Comparison of ENCODE assay signal across 9 cellular contexts in the genomic region with DNA sequence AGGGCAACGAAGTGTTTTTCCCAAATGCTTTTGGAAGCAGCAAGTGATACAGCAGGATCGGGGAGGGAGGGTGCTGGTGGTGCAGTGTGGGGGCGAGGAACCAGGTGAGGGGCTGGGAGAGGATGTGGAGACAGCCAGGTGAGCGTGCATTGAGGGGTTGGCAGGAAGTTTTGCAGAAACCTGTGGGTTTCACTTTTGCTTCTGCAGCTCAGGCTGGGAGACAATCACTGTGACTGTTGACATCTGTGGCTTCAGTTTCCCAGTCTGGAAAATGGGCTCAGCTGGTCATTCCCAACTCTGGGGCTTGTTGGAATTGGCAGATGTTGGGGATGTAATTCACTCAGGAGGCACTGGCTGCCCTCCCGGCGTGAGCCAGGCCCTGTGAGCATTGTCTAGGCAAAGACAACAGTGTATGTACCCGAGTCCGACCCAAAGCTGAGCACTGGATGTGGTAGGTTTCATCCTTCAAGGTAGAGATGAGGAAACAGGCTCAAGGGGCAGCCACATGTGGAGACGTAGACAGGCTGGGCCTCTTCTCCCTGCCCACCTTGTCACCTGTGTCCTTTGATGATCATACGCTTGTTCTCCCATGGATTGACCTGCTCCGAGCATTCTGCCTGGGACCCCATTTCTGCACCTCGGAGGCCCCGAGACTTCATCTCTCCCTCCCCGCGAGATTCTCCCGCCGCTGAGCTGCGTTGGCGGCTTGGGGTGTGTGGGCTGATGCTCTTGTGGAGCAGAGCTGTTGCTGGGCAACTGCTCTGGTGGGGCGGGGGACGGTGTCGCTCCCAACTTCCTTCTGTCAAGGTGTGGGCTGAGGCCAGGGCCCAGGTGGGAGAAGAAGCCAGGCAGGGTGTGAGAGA. TPM values are rescaled to one million over a fixed set of nuclear protein-coding genes. Genes with fewer than 3 reads are reported as not detected.
DNase-seq lines count a peak whose midpoint lies in the region; ATAC-seq, FAIRE-seq and TF ChIP-seq lines count a peak whose summit lies in the region.
"Had no signal": no experiment of that assay in that cellular context is flagged by ENCODE, and none has a peak within 500 bp of the region (broad histone marks: within the 10 kb centered on the region; RNA-seq: fewer than 3 reads in every experiment).

No MANE protein-coding gene starts in this region.

- H3K27me3 ChIP-seq in astrocyte (ENCODE audit: insufficient read depth, low read length), result no peaks in the 10 kb centered on the region
- no peaks in the 10 kb centered on the region for H3K27me3 ChIP-seq in trophoblast cell (ENCODE audit: insufficient read depth, low read length)

- H3K27ac Mint-ChIP-seq in astrocyte (ENCODE audit: unreplicated experiment), result no peak overlapping the region

- no peak overlapping the region for H2BK120ac ChIP-seq in trophoblast cell (ENCODE audit: insufficient read depth, low read length, poor library complexity)

- TF ChIP-seq CTCF in RWPE1 (conservative IDR thresholded peaks at IDR 0.05; ENCODE audit: low read depth) (no peak), astrocyte (IDR thresholded peaks at IDR 0.05; ENCODE audit: insufficient read depth, low read depth, low read length) (no peak)

- no peak for TF ChIP-seq POLR2A in H54 (IDR thresholded peaks at IDR 0.05; ENCODE audit: low read depth, low read length)

- H4K8ac ChIP-seq in trophoblast cell (ENCODE audit: low read depth, low read length), result no peak overlapping the region

- H2BK5ac ChIP-seq in trophoblast cell (ENCODE audit: low read depth, low read length, poor library complexity), result no peak overlapping the region

- H3K9me3 ChIP-seq in astrocyte (ENCODE audit: insufficient read depth, low read depth, low read length), result no peaks in the 10 kb centered on the region
- H3K9me3 ChIP-seq in trophoblast cell (ENCODE audit: insufficient read depth, low read depth, low read length), result peaks cover 3% of the 10 kb centered on the region

- FAIRE-seq in astrocyte (lab: Jason Lieb, UNC), result no peak
- no peak for FAIRE-seq in H54 (lab: Jason Lieb, UNC)

- no peak overlapping the region for H4K12ac ChIP-seq in trophoblast cell (ENCODE audit: low read depth, low read length)

- peaks cover 15% of the 10 kb centered on the region for H3K36me3 Mint-ChIP-seq in astrocyte (ENCODE audit: low read depth, unreplicated experiment)

- ATAC-seq in HG03025 (IDR thresholded peaks at IDR 0.05; ENCODE audit: low FRiP score, unreplicated experiment) (no peak), GM18873 (IDR thresholded peaks at IDR 0.05; ENCODE audit: low FRiP score, unreplicated experiment) (no peak), esophagus mucosa (no peak)

- no peak overlapping the region for H3K14ac ChIP-seq in trophoblast cell (ENCODE audit: low read length)

- DNase-seq in Ammon's horn (ENCODE audit: low spot score), result peak; percentile 73
- DNase-seq in RWPE1 (ENCODE audit: low spot score), result no peak
- no peak for DNase-seq in astrocyte (ENCODE audit: low read depth)
- DNase-seq in trophoblast cell, result no peak
- no peak for DNase-seq in H54 (ENCODE audit: insufficient read length, low spot score)

- H3K27me3 Mint-ChIP-seq in astrocyte (ENCODE audit: low read depth, unreplicated experiment), result peaks cover 3% of the 10 kb centered on the region

- POLR2A ChIA-PET in RWPE1 (lab: Yijun Ruan, JAX; ENCODE audit: low non-redundant PET), result no interaction called here

- H2BK12ac ChIP-seq in trophoblast cell (ENCODE audit: low read length), result no peak overlapping the region

- H3K4me1 ChIP-seq in astrocyte (ENCODE audit: insufficient read depth, low read length) (peaks cover 12% of the 10 kb centered on the region), trophoblast cell (ENCODE audit: control insufficient read depth in 1 of 2, insufficient read depth in 2 of 2, low read length in 2 of 2) (peaks cover 7 to 8% of the 10 kb centered on the region in 2 experiments)

- H3K9ac ChIP-seq in astrocyte (ENCODE audit: low read length) (no peak overlapping the region), trophoblast cell (ENCODE audit: low read length) (no peak overlapping the region)

- no peak overlapping the region for H3K23ac ChIP-seq in trophoblast cell (ENCODE audit: low read length)

- no peak overlapping the region for H2AFZ ChIP-seq in astrocyte (ENCODE audit: low read depth, low read length)
- no peak overlapping the region for H2AFZ ChIP-seq in trophoblast cell (ENCODE audit: insufficient read depth, low read length, poor library complexity)

- H3K36me3 ChIP-seq in astrocyte (ENCODE audit: insufficient read depth, low read length), result no peaks in the 10 kb centered on the region
- peaks cover 0 to 6% of the 10 kb centered on the region in 2 experiments for H3K36me3 ChIP-seq in trophoblast cell (ENCODE audit: control insufficient read depth in 1 of 2, insufficient read depth in 2 of 2, low read length in 2 of 2)

- WGBS in trophoblast cell (ENCODE audit: extremely low coverage, insufficient coverage, insufficient read length), result no CpG with 5 or more reads among the region's 22 CpGs

- H3K27ac ChIP-seq in RWPE1 (peak overlapping the region; percentile 60), astrocyte (ENCODE audit: low read depth, low read length) (no peak overlapping the region), trophoblast cell (ENCODE audit: low read depth, low read length) (no peak overlapping the region)

- H3K4ac ChIP-seq in trophoblast cell (ENCODE audit: low read depth, low read length), result no peak overlapping the region

- H3K79me2 ChIP-seq in astrocyte (ENCODE audit: insufficient read depth, low read length) (peaks cover 4% of the 10 kb centered on the region), trophoblast cell (ENCODE audit: control insufficient read depth, insufficient read depth, low read length, poor library complexity) (peaks cover 4% of the 10 kb centered on the region)

- peaks cover 6% of the 10 kb centered on the region for H3K79me1 ChIP-seq in trophoblast cell (ENCODE audit: low read length)

- H3K4me3 ChIP-seq in astrocyte (ENCODE audit: insufficient read depth, low read depth, low read length) (no peak overlapping the region), trophoblast cell (ENCODE audit: low read depth, low read length) (peak overlapping the region; percentile 3)

- CTCF ChIA-PET in RWPE1 (lab: Yijun Ruan, JAX), result interaction anchor here (0.6 to 0.9 kb wide), 2 partner anchors 58 to 209 kb away, joined by 3 to 4 read pairs; no protein-coding TSS in a partner anchor

- H3K4me2 ChIP-seq in astrocyte (ENCODE audit: low read length) (peak overlapping the region; percentile 97), trophoblast cell (ENCODE audit: low read length) (no peak overlapping the region)

- peaks cover 11% of the 10 kb centered on the region for H4K20me1 ChIP-seq in astrocyte (ENCODE audit: insufficient read depth, low read length)

- H3K4me3 Mint-ChIP-seq in astrocyte (ENCODE audit: unreplicated experiment), result peak overlapping the region; percentile 80

- no peak overlapping the region for H2AK5ac ChIP-seq in trophoblast cell (ENCODE audit: low read length)

- no peaks in the 10 kb centered on the region for H3K9me3 Mint-ChIP-seq in astrocyte (ENCODE audit: unreplicated experiment)

- no peak overlapping the region for H3K18ac ChIP-seq in trophoblast cell (ENCODE audit: low read length)

- H4K91ac ChIP-seq in trophoblast cell (ENCODE audit: low read depth, low read length), result no peak overlapping the region

- H3K4me1 Mint-ChIP-seq in astrocyte (ENCODE audit: low read depth, unreplicated experiment), result peaks cover 2% of the 10 kb centered on the region

RNA-seq across cellular contexts. Expression of a gene that starts 21.9 kb away (rescaled TPM):
- total RNA-seq in astrocyte (5.5 and 6.3 TPM in 2 replicates), esophagus mucosa (3.2 TPM)
- 2.3 TPM in 2 replicates for polyA plus RNA-seq in trophoblast cell (2013)

RNA-seq across cellular contexts. Expression of a gene that starts 32.7 kb away (rescaled TPM):
- total RNA-seq in astrocyte (0.07 TPM in 1 of 2 replicates, not detected in the other), esophagus mucosa (0.36 TPM)
- polyA plus RNA-seq in trophoblast cell (2013), result not detected in 2 replicates
- total RNA-seq: HT-29 had no signal

RNA-seq across cellular contexts. Expression of a gene that starts 33.5 kb away (rescaled TPM):
- 58.4 and 60.6 TPM in 2 replicates for total RNA-seq in astrocyte
- 56.7 and 57.2 TPM in 2 replicates for polyA plus RNA-seq in trophoblast cell (2013)
- 35.6 TPM for total RNA-seq in esophagus mucosa

RNA-seq across cellular contexts. Expression of a gene that starts 54.1 kb away (rescaled TPM):
- total RNA-seq in astrocyte (0.89 and 2.3 TPM in 2 replicates), esophagus mucosa (17.0 TPM)
- polyA plus RNA-seq in trophoblast cell (2013), result 4.4 and 4.9 TPM in 2 replicates
